1 cellular context compared by ENCODE assay signal in the genomic region with DNA sequence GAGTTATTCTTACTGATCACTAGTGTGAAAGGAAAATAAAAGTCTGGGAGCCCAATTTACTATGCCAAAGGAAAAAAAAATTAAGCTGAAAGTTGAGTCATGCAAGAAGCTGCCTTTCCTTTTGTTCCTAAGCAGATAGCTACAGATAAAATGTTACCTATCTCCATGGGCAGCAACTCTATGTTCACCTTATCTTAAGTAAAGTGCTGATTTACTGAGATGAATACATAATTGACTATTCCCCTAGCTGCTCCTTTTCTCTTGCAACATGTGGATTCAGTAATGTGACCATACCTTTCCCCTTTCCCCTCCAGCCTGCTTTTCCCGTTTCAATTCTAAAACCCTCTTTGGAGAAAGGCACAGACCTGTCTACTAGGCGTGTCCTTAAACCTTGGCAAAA.
TF ChIP-seq lines count a peak whose summit lies in the region.

No MANE protein-coding gene starts in this region.

TF ChIP-seq in HCT116, 20 proteins besides CTCF, POLR2A, EP300 and RAD21 (continued from another document):
- TF ChIP-seq ZNF274 (IDR thresholded peaks at IDR 0.05; ENCODE audit: low read depth, low read length) (no peak), ELF1 (IDR thresholded peaks at IDR 0.05; ENCODE audit: borderline replicate concordance, low read depth) (no peak), FOSL1 (IDR thresholded peaks at IDR 0.05; ENCODE audit: low read depth) (no peak), POLR2AphosphoS5 (IDR thresholded peaks at IDR 0.05; ENCODE audit: low read depth, low read length) (no peak)
- TF ChIP-seq, protein P1, sequence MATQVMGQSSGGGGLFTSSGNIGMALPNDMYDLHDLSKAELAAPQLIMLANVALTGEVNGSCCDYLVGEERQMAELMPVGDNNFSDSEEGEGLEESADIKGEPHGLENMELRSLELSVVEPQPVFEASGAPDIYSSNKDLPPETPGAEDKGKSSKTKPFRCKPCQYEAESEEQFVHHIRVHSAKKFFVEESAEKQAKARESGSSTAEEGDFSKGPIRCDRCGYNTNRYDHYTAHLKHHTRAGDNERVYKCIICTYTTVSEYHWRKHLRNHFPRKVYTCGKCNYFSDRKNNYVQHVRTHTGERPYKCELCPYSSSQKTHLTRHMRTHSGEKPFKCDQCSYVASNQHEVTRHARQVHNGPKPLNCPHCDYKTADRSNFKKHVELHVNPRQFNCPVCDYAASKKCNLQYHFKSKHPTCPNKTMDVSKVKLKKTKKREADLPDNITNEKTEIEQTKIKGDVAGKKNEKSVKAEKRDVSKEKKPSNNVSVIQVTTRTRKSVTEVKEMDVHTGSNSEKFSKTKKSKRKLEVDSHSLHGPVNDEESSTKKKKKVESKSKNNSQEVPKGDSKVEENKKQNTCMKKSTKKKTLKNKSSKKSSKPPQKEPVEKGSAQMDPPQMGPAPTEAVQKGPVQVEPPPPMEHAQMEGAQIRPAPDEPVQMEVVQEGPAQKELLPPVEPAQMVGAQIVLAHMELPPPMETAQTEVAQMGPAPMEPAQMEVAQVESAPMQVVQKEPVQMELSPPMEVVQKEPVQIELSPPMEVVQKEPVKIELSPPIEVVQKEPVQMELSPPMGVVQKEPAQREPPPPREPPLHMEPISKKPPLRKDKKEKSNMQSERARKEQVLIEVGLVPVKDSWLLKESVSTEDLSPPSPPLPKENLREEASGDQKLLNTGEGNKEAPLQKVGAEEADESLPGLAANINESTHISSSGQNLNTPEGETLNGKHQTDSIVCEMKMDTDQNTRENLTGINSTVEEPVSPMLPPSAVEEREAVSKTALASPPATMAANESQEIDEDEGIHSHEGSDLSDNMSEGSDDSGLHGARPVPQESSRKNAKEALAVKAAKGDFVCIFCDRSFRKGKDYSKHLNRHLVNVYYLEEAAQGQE (IDR thresholded peaks at IDR 0.05; ENCODE audit: low read depth): no peak
